8 cellular contexts compared by ENCODE assay signal in the genomic region with DNA sequence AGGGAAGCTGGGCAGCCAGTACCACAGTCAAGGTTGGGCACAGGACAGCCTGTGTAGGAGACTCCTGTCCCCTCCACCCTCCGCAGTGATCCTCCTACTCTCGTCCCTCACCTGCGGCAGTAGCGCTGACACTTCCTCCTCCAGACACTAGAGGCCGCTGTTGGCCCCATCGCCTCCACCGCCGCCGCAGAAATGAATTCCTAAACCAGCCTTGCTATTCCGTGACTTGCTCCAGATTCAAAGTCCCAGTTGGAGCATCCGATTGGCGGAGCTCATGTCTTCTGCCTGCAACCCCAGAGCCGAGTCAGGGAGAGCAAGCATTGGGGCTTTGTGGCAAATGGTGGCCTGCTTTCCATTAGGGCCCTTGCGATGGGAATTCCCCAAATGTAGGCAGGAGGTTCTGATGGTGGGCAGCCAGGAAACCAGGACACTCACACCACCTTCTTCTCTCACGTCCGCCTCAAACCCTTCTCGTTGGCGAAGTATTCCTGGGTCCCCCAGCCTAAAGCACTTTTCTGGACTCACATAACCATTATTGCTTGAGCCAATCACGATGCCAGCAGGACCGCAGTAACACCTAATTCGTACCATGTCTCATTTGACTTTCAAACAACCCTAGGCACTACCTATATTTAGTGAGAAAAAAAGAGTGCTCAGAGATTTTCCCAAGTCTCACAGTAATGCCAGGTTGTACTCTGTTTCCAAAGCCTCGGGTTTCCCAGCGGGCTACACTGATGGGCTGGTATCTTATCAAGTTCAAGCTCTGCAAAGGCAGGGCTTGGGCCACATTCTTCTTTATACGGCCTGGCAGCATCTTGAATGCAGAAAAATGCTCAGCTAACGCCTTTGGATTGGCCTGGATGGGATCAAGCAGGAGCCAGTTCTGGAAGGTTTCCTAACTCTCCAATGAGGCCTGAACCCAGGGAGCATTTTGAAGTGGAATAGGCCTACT. TPM values are rescaled to one million over a fixed set of nuclear protein-coding genes. Genes with fewer than 3 reads are reported as not detected.
DNase-seq lines count a peak whose midpoint lies in the region; ATAC-seq and TF ChIP-seq lines count a peak whose summit lies in the region.

No MANE protein-coding gene starts in this region.

- no peaks in the 10 kb centered on the region; the same call in 1 of the 2 replicates for H4K20me1 ChIP-seq in Karpas-422 (ENCODE audit: insufficient read depth, low read depth, low read length)

- H3K9ac ChIP-seq in Karpas-422 (ENCODE audit: low read length), result peak overlapping the region; percentile 76

- ATAC-seq in RWPE2 (ENCODE audit: low read depth), result peak; percentile 5; the same call in 1 of the 3 replicates

- peak overlapping the region; percentile 86 for H2AFZ ChIP-seq in Karpas-422 (ENCODE audit: low read length)

- in situ Hi-C loops in GM18951 (cut with MboI; ENCODE audit: low sequenced_read_pairs, unreplicated experiment), result no loop called here

- no peaks in the 10 kb centered on the region for H3K9me2 ChIP-seq in Karpas-422 (replicated peaks; ENCODE audit: insufficient read depth, low read length)

- no peaks in the 10 kb centered on the region for H3K79me2 ChIP-seq in Karpas-422 (ENCODE audit: low read length)

- H3K9me3 ChIP-seq in Karpas-422 (ENCODE audit: low read length) (no peaks in the 10 kb centered on the region), RWPE2 (ENCODE audit: severe bottlenecking) (no peaks in the 10 kb centered on the region), neutrophil (no peaks in the 10 kb centered on the region), suprapubic skin (no peaks in the 10 kb centered on the region)

- no peak overlapping the region for H3K4me3 ChIP-seq in AG10803 (ENCODE audit: low read length)
- peak overlapping the region; percentile 66 for H3K4me3 ChIP-seq in Karpas-422 (ENCODE audit: low read length)
- H3K4me3 ChIP-seq in RWPE2 (ENCODE audit: severe bottlenecking), result no peak overlapping the region
- H3K4me3 ChIP-seq in neutrophil (ENCODE audit: low read depth in 1 of 2, low read length in 1 of 2), result peak overlapping the region; percentile 81 to 82
- no peak overlapping the region for H3K4me3 ChIP-seq in suprapubic skin

- H3K27me3 ChIP-seq in Karpas-422 (ENCODE audit: low read length) (no peaks in the 10 kb centered on the region), RWPE2 (ENCODE audit: insufficient read depth, poor library complexity, severe bottlenecking) (no peaks in the 10 kb centered on the region), neutrophil (peaks cover 14% of the 10 kb centered on the region), suprapubic skin (no peaks in the 10 kb centered on the region)

- DNase-seq in AG10803 (ENCODE audit: low read depth) (peak; percentile 84), Karpas-422 (peak; percentile 89), RWPE2 (ENCODE audit: low spot score) (no peak), activated gamma-delta T cell treated with Interleukin-2 at 50 U/mL for 16 hours (peak; percentile 69), foreskin melanocyte (peak; percentile 63), suprapubic skin (ENCODE audit: low spot score in 2 of 2) (peak; percentile 90 to 91)

- H3K27ac ChIP-seq in Karpas-422 (ENCODE audit: low read length) (peak overlapping the region; percentile 96), RWPE2 (ENCODE audit: poor library complexity, severe bottlenecking) (peak overlapping the region; percentile 100), neutrophil (peak overlapping the region; percentile 98), suprapubic skin (peak overlapping the region; percentile 99)

- TF ChIP-seq CTCF in AG10803 (conservative IDR thresholded peaks at IDR 0.05; ENCODE audit: low read length), result peak; percentile 91
- peak; percentile 97 for TF ChIP-seq CTCF in RWPE2 (IDR thresholded peaks at IDR 0.05; ENCODE audit: poor library complexity, severe bottlenecking)
- TF ChIP-seq CTCF in neutrophil (IDR thresholded peaks at IDR 0.05), result peak; percentile 99
- peak; percentile 96 to 99 for TF ChIP-seq CTCF in suprapubic skin (IDR thresholded peaks at IDR 0.05)

- TF ChIP-seq POLR2A in GM18951 (IDR thresholded peaks at IDR 0.05; ENCODE audit: extremely low read depth, insufficient read depth, insufficient read length), result peak; percentile 53
- TF ChIP-seq POLR2A in suprapubic skin (IDR thresholded peaks at IDR 0.05), result no peak

- H3K36me3 ChIP-seq in Karpas-422 (ENCODE audit: insufficient read depth, low read length) (no peaks in the 10 kb centered on the region; the same call in 1 of the 2 replicates), RWPE2 (ENCODE audit: low read depth) (peaks cover 22% of the 10 kb centered on the region), neutrophil (peaks cover 21% of the 10 kb centered on the region), suprapubic skin (peaks cover 23% of the 10 kb centered on the region)

- 27% methylated on average over 15 of the region's 25 CpGs for WGBS in suprapubic skin

- TF ChIP-seq EP300 in suprapubic skin (IDR thresholded peaks at IDR 0.05), result no peak

- H3K4me1 ChIP-seq in Karpas-422 (ENCODE audit: low read length) (peaks cover 40% of the 10 kb centered on the region), RWPE2 (ENCODE audit: insufficient read depth, poor library complexity, severe bottlenecking) (peaks cover 47% of the 10 kb centered on the region), neutrophil (ENCODE audit: control insufficient read depth in 1 of 2, insufficient read depth in 1 of 2, low read depth in 1 of 2, low read length in 1 of 2) (peaks cover 29 to 35% of the 10 kb centered on the region in 2 experiments), suprapubic skin (peaks cover 62% of the 10 kb centered on the region)

- peak overlapping the region; percentile 74 for H3K4me2 ChIP-seq in Karpas-422 (ENCODE audit: low read depth, low read length, poor library complexity, severe bottlenecking)

RNA-seq across cellular contexts. Expression of a gene that starts 1.2 kb away (rescaled TPM):
- total RNA-seq in Karpas-422 (2014; rRNA removed; shearing (Covaris generic); ENCODE audit: low replicate concordance), result 30.9 and 55.8 TPM in 2 replicates
- 100 to 1,000 TPM in 2 of 4 donors, 10 to 100 TPM in 2; 91.2 to 138 (median 107) TPM for total RNA-seq in suprapubic skin

RNA-seq across cellular contexts. Expression of a gene that starts 24.3 kb away (rescaled TPM):
- 32.6 and 61.8 TPM in 2 replicates for total RNA-seq in Karpas-422 (2014; rRNA removed; shearing (Covaris generic); ENCODE audit: low replicate concordance)
- 100 to 1,000 TPM; 194 to 530 (median 394) TPM for total RNA-seq in suprapubic skin

RNA-seq across cellular contexts. Expression of a gene that starts 24.9 kb away (rescaled TPM):
- total RNA-seq in Karpas-422 (2014; rRNA removed; shearing (Covaris generic); ENCODE audit: low replicate concordance), result not detected in 2 replicates
- not detected for total RNA-seq in suprapubic skin

RNA-seq across cellular contexts. Expression of a gene that starts 31.2 kb away (rescaled TPM):
- not detected in 2 replicates for total RNA-seq in Karpas-422 (2014; rRNA removed; shearing (Covaris generic); ENCODE audit: low replicate concordance)
- not detected for total RNA-seq in suprapubic skin

RNA-seq across cellular contexts. Expression of a gene that starts 32.7 kb away (rescaled TPM):
- 22.8 and 30.7 TPM in 2 replicates for total RNA-seq in Karpas-422 (2014; rRNA removed; shearing (Covaris generic); ENCODE audit: low replicate concordance)
- 10 to 100 TPM; 10.9 to 22.9 (median 16.1) TPM for total RNA-seq in suprapubic skin

Comparison
In these comparisons a context has a peak if more than half of its experiments do, and no peak if none do; other contexts are left out.
1. H3K4me3 ChIP-seq: peak in Karpas-422 (single experiment) and neutrophil (2 of 2); none in AG10803 (single experiment), RWPE2 (single experiment) and suprapubic skin (single experiment).
2. Peak in every context shown above with its lines, with median percentiles within 50 percentile points of each other: CTCF ChIP-seq and H3K27ac ChIP-seq.